Comparison of ENCODE assay signal across 1 cellular context in genomic region chr6:107488875-107489635, GRCh38.
A peak's percentile ranks its signal among the peaks of the same experiment; 100 is the strongest.
TF ChIP-seq lines count a peak whose summit lies in the region.

No MANE protein-coding gene starts in this region.

TF ChIP-seq in HepG2, 621 proteins besides CTCF, POLR2A, EP300 and RAD21 (continued from another document and continues in another):
- TF ChIP-seq, protein P1, sequence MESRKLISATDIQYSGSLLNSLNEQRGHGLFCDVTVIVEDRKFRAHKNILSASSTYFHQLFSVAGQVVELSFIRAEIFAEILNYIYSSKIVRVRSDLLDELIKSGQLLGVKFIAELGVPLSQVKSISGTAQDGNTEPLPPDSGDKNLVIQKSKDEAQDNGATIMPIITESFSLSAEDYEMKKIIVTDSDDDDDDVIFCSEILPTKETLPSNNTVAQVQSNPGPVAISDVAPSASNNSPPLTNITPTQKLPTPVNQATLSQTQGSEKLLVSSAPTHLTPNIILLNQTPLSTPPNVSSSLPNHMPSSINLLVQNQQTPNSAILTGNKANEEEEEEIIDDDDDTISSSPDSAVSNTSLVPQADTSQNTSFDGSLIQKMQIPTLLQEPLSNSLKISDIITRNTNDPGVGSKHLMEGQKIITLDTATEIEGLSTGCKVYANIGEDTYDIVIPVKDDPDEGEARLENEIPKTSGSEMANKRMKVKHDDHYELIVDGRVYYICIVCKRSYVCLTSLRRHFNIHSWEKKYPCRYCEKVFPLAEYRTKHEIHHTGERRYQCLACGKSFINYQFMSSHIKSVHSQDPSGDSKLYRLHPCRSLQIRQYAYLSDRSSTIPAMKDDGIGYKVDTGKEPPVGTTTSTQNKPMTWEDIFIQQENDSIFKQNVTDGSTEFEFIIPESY (CRISPR knock-in tag; IDR thresholded peaks at IDR 0.05), result no peak
- TF ChIP-seq ZNF605 (CRISPR knock-in tag; IDR thresholded peaks at IDR 0.05) (no peak), GRHL1 (CRISPR knock-in tag; conservative IDR thresholded peaks at IDR 0.05) (no peak), BRF2 (CRISPR knock-in tag; IDR thresholded peaks at IDR 0.05) (no peak), NBN (conservative IDR thresholded peaks at IDR 0.05) (no peak), THAP11 (CRISPR knock-in tag; IDR thresholded peaks at IDR 0.05) (peak; percentile 44; the same call in 1 of the 2 replicates), NCOA2 (CRISPR knock-in tag; IDR thresholded peaks at IDR 0.05) (no peak), ZNF629 (CRISPR knock-in tag; conservative IDR thresholded peaks at IDR 0.05) (no peak), ZNF724P (CRISPR knock-in tag; IDR thresholded peaks at IDR 0.05; ENCODE audit: borderline replicate concordance) (peak; percentile 81; the same call in 1 of the 2 replicates), ZFP36L1 (CRISPR knock-in tag; IDR thresholded peaks at IDR 0.05) (no peak), SYNCRIP (IDR thresholded peaks at IDR 0.05; ENCODE audit: insufficient read depth, low read depth, low read length) (no peak), ZBTB38 (CRISPR knock-in tag; IDR thresholded peaks at IDR 0.05) (0 out of 2 replicates have a peak, but pooled peaks have one; percentile 9), ZFYVE20 (CRISPR knock-in tag; IDR thresholded peaks at IDR 0.05; ENCODE audit: borderline replicate concordance, low read depth) (no peak), SMARCC2 (IDR thresholded peaks at IDR 0.05) (no peak), CCDC6 (CRISPR knock-in tag; IDR thresholded peaks at IDR 0.05) (peak; percentile 72; the same call in 1 of the 2 replicates), ZSCAN20 (CRISPR knock-in tag; IDR thresholded peaks at IDR 0.05; ENCODE audit: borderline replicate concordance) (no peak), SNAPC2 (CRISPR knock-in tag; IDR thresholded peaks at IDR 0.05) (no peak), ZNF660 (CRISPR knock-in tag; IDR thresholded peaks at IDR 0.05; ENCODE audit: borderline replicate concordance, low read depth) (no peak), ZKSCAN1 (IDR thresholded peaks at IDR 0.05; ENCODE audit: low read length) (no peak), GFI1 (CRISPR knock-in tag; IDR thresholded peaks at IDR 0.05; ENCODE audit: borderline replicate concordance) (no peak), ZNF543 (CRISPR knock-in tag; IDR thresholded peaks at IDR 0.05) (no peak), ZNF672 (CRISPR knock-in tag; IDR thresholded peaks at IDR 0.05) (no peak), ZBTB46 (CRISPR knock-in tag; IDR thresholded peaks at IDR 0.05; ENCODE audit: borderline replicate concordance) (no peak), GATAD2A (CRISPR knock-in tag; IDR thresholded peaks at IDR 0.05) (peak; percentile 40; the same call in 1 of the 2 replicates), MYNN (CRISPR knock-in tag; IDR thresholded peaks at IDR 0.05; ENCODE audit: low read depth) (no peak), ZFP90 (CRISPR knock-in tag; IDR thresholded peaks at IDR 0.05; ENCODE audit: borderline replicate concordance) (no peak), NCOA1 (CRISPR knock-in tag; IDR thresholded peaks at IDR 0.05) (no peak), MIER3 (CRISPR knock-in tag; IDR thresholded peaks at IDR 0.05; ENCODE audit: borderline replicate concordance) (no peak), ZC3H4 (CRISPR knock-in tag; IDR thresholded peaks at IDR 0.05; ENCODE audit: borderline replicate concordance) (no peak), HNF1A (IDR thresholded peaks at IDR 0.05; ENCODE audit: low read depth) (no peak), HNF1A (CRISPR knock-in tag; IDR thresholded peaks at IDR 0.05; ENCODE audit: borderline replicate concordance) (no peak), NONO (IDR thresholded peaks at IDR 0.05) (no peak), NONO (CRISPR knock-in tag; conservative IDR thresholded peaks at IDR 0.05) (peak; percentile 75), SIN3A (IDR thresholded peaks at IDR 0.05; ENCODE audit: borderline replicate concordance, low read depth, low read length) (peak; percentile 38; the same call in 1 of the 2 replicates), ZSCAN22 (CRISPR knock-in tag; IDR thresholded peaks at IDR 0.05) (no peak), ASH2L (IDR thresholded peaks at IDR 0.05; ENCODE audit: insufficient read length, low read depth, low read length) (peak; percentile 38), ZNF607 (CRISPR knock-in tag; IDR thresholded peaks at IDR 0.05; ENCODE audit: borderline replicate concordance) (no peak), ATRX (CRISPR knock-in tag; IDR thresholded peaks at IDR 0.05; ENCODE audit: borderline replicate concordance) (no peak), ZNF12 (CRISPR knock-in tag; IDR thresholded peaks at IDR 0.05) (no peak), BATF2 (CRISPR knock-in tag; IDR thresholded peaks at IDR 0.05) (no peak)
- TF ChIP-seq, protein P2, sequence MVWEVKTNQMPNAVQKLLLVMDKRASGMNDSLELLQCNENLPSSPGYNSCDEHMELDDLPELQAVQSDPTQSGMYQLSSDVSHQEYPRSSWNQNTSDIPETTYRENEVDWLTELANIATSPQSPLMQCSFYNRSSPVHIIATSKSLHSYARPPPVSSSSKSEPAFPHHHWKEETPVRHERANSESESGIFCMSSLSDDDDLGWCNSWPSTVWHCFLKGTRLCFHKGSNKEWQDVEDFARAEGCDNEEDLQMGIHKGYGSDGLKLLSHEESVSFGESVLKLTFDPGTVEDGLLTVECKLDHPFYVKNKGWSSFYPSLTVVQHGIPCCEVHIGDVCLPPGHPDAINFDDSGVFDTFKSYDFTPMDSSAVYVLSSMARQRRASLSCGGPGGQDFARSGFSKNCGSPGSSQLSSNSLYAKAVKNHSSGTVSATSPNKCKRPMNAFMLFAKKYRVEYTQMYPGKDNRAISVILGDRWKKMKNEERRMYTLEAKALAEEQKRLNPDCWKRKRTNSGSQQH (CRISPR knock-in tag; IDR thresholded peaks at IDR 0.05; ENCODE audit: low read depth), result no peak; the same call in none of the 2 replicates
- TF ChIP-seq, protein P3, sequence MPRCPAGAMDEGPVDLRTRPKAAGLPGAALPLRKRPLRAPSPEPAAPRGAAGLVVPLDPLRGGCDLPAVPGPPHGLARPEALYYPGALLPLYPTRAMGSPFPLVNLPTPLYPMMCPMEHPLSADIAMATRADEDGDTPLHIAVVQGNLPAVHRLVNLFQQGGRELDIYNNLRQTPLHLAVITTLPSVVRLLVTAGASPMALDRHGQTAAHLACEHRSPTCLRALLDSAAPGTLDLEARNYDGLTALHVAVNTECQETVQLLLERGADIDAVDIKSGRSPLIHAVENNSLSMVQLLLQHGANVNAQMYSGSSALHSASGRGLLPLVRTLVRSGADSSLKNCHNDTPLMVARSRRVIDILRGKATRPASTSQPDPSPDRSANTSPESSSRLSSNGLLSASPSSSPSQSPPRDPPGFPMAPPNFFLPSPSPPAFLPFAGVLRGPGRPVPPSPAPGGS (CRISPR knock-in tag; IDR thresholded peaks at IDR 0.05), result 0 out of 2 replicates have a peak, but pooled peaks have one; percentile 30
- TF ChIP-seq, protein P4, sequence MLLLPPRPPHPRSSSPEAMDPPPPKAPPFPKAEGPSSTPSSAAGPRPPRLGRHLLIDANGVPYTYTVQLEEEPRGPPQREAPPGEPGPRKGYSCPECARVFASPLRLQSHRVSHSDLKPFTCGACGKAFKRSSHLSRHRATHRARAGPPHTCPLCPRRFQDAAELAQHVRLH (CRISPR knock-in tag; IDR thresholded peaks at IDR 0.05; ENCODE audit: borderline replicate concordance, low read depth), result no peak
- TF ChIP-seq, protein P5, sequence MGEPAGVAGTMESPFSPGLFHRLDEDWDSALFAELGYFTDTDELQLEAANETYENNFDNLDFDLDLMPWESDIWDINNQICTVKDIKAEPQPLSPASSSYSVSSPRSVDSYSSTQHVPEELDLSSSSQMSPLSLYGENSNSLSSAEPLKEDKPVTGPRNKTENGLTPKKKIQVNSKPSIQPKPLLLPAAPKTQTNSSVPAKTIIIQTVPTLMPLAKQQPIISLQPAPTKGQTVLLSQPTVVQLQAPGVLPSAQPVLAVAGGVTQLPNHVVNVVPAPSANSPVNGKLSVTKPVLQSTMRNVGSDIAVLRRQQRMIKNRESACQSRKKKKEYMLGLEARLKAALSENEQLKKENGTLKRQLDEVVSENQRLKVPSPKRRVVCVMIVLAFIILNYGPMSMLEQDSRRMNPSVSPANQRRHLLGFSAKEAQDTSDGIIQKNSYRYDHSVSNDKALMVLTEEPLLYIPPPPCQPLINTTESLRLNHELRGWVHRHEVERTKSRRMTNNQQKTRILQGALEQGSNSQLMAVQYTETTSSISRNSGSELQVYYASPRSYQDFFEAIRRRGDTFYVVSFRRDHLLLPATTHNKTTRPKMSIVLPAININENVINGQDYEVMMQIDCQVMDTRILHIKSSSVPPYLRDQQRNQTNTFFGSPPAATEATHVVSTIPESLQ (CRISPR knock-in tag; conservative IDR thresholded peaks at IDR 0.05), result no peak
